Comparison of ENCODE assay signal across 8 cellular contexts in genomic region chr1:151539321-151540020, GRCh38. TPM values are rescaled to one million over a fixed set of nuclear protein-coding genes. Genes with fewer than 3 reads are reported as not detected.
DNase-seq lines count a peak whose midpoint lies in the region; ATAC-seq, FAIRE-seq and TF ChIP-seq lines count a peak whose summit lies in the region.

No MANE protein-coding gene starts in this region.

- no peak for TF ChIP-seq CTCF in A549 (IDR thresholded peaks at IDR 0.05)
- TF ChIP-seq CTCF in GM12875 (IDR thresholded peaks at IDR 0.05; ENCODE audit: borderline replicate concordance, insufficient read depth, low read depth, low read length): no peak
- no peak for TF ChIP-seq CTCF in right lobe of liver (IDR thresholded peaks at IDR 0.05)
- TF ChIP-seq CTCF in stomach (IDR thresholded peaks at IDR 0.05): no peak

- no peaks in the 10 kb centered on the region for H3K9me3 ChIP-seq in A549
- no peaks in the 10 kb centered on the region for H3K9me3 ChIP-seq in right lobe of liver
- no peaks in the 10 kb centered on the region for H3K9me3 ChIP-seq in stomach

- peak overlapping the region in 1 of 2 donors; percentile 41 for H3K27ac Mint-ChIP-seq in T-cell

- 4% methylated on average over 6 of the region's 7 CpGs for WGBS in A549 (ENCODE audit: missing lambda C conversion rate)
- WGBS in right lobe of liver (ENCODE audit: insufficient coverage, low coverage, low lambda C conversion rate, missing lambda C conversion rate): 11% methylated on average over 5 of the region's 7 CpGs
- WGBS in stomach, 5 donors: 10 to 28% (median 16%) methylated on average over 6 to 7 of the region's 7 CpGs

- H3K27ac ChIP-seq in A549 (peak overlapping the region; percentile 79 to 85), right lobe of liver (peak overlapping the region; percentile 63 to 77 (median 70)), stomach (peak overlapping the region; percentile 84 to 93 (median 89))

- ATAC-seq in A549: peak; percentile 53 to 55
- peak; percentile 30 for ATAC-seq in HG02884 (IDR thresholded peaks at IDR 0.05; ENCODE audit: unreplicated experiment)
- ATAC-seq in T-cell (replicated peaks in 1 of 4): peak in 3 of 4 experiments; percentile 8 to 51 (median 39)
- peak; percentile 77 to 84 (median 82) for ATAC-seq in right lobe of liver

- DNase-seq in A549 (ENCODE audit: low read depth in 1 of 2, low spot score in 1 of 2) (peak; percentile 57 to 96), NCI-H1436 (lab: John Stamatoyannopoulos, UW) (peak; percentile 73), T-cell (peak in 11 of 34 experiments; percentile 1 to 39 (median 10)), ecto neural progenitor cell (ENCODE audit: low spot score) (peak; percentile 57), right lobe of liver (peak; percentile 91 to 93 (median 92)), stomach (peak; percentile 95)

- H3K4me3 ChIP-seq in A549: peak overlapping the region; percentile 93
- peak overlapping the region; percentile 75 for H3K4me3 ChIP-seq in GM12875 (ENCODE audit: low read depth, low read length)
- H3K4me3 ChIP-seq in right lobe of liver: peak overlapping the region; percentile 62 to 75 (median 69)
- H3K4me3 ChIP-seq in stomach: peak overlapping the region; percentile 53 to 63 (median 58)

- intact Hi-C loops in right lobe of liver (cut with DNase I): loop anchor here (10.0 kb wide), 2 partner anchors 55 to 95 kb away; no protein-coding TSS in a partner anchor
- intact Hi-C loops in stomach (cut with DNase I; ENCODE audit: low total_unique reads): no loop called here

- no peaks in the 10 kb centered on the region for H3K9me3 Mint-ChIP-seq in T-cell

- H3K27me3 ChIP-seq in right lobe of liver: no peaks in the 10 kb centered on the region
- H3K27me3 ChIP-seq in stomach: no peaks in the 10 kb centered on the region

- peak overlapping the region; percentile 96 for H3K4me2 ChIP-seq in A549

- H3K4me1 Mint-ChIP-seq in T-cell: peaks cover 22 to 29% (median 28%) of the 10 kb centered on the region in 3 donors

- peaks cover 76% of the 10 kb centered on the region for H3K4me1 ChIP-seq in A549
- peaks cover 0 to 19% (median 8%) of the 10 kb centered on the region in 4 donors for H3K4me1 ChIP-seq in right lobe of liver
- H3K4me1 ChIP-seq in stomach: peaks cover 23 to 39% (median 37%) of the 10 kb centered on the region in 4 donors

- CTCF ChIA-PET in A549 (lab: Yijun Ruan, JAX) (interaction anchor here (0.6 to 3.1 kb wide), 10 partner anchors 9 to 297 kb away, joined by 3 to 17 read pairs (median 6); no protein-coding TSS in a partner anchor), T-cell (lab: Charles Lee) (interaction anchor here in 1 of 2 donors (1.3 to 1.4 kb wide), 2 partner anchors 28 to 301 kb away, joined by 3 to 5 read pairs; partner anchors contain the start of genes C2CD4D and CGN)

- H3K4me3 Mint-ChIP-seq in T-cell: peak overlapping the region; percentile 92 to 98 (median 94)

- TF ChIP-seq EP300 in A549 (IDR thresholded peaks at IDR 0.05) (no peak), stomach (IDR thresholded peaks at IDR 0.05) (no peak)

- TF ChIP-seq POLR2A in A549 (IDR thresholded peaks at IDR 0.05; ENCODE audit: low read length) (no peak), right lobe of liver (IDR thresholded peaks at IDR 0.05) (no peak), stomach (IDR thresholded peaks at IDR 0.05) (no peak)

- no peak for FAIRE-seq in A549 (lab: Jason Lieb, UNC)

- H3K27me3 Mint-ChIP-seq in T-cell: peaks cover 7 to 8% of the 10 kb centered on the region in 2 donors

- TF ChIP-seq RAD21 in A549 (conservative IDR thresholded peaks at IDR 0.05 in 1 of 2, IDR thresholded peaks at IDR 0.05 in 1 of 2): no peak

- POLR2A ChIA-PET in A549 (lab: Yijun Ruan, JAX) (interaction anchor here (0.6 to 3.0 kb wide), 16 partner anchors 10 to 235 kb away, joined by 3 to 44 read pairs (median 5); partner anchors contain the start of genes CGN and POGZ), T-cell (lab: Charles Lee) (interaction anchor here (0.5 to 0.8 kb wide), 3 partner anchors 13 to 228 kb away, joined by 3 to 4 read pairs (median 4); no protein-coding TSS in a partner anchor)

- H3K36me3 ChIP-seq in right lobe of liver: peaks cover 0 to 27% (median 10%) of the 10 kb centered on the region in 4 donors
- H3K36me3 ChIP-seq in stomach: peaks cover 4 to 36% (median 28%) of the 10 kb centered on the region in 4 donors

- no peaks in the 10 kb centered on the region for H3K36me3 Mint-ChIP-seq in T-cell

TF ChIP-seq in A549, 52 proteins besides CTCF, POLR2A, EP300 and RAD21:
- TF ChIP-seq MAX (IDR thresholded peaks at IDR 0.05) (peak; percentile 17; the same call in 1 of the 2 replicates), RCOR1 (IDR thresholded peaks at IDR 0.05; ENCODE audit: low read depth, low read length) (no peak), SREBF2 (IDR thresholded peaks at IDR 0.05) (no peak), RNF2 (IDR thresholded peaks at IDR 0.05; ENCODE audit: borderline replicate concordance, low read depth) (no peak), ZFP36 (IDR thresholded peaks at IDR 0.05; ENCODE audit: borderline replicate concordance, partially characterized antibody) (peak; percentile 81), FOSL2 (IDR thresholded peaks at IDR 0.05) (no peak), FOSL2 (CRISPR knock-in tag; IDR thresholded peaks at IDR 0.05) (no peak)
TF ChIP-seq in A549: peak in this region for 2.

RNA-seq across cellular contexts. Expression of gene TUFT1, which starts 0.6 kb away (rescaled TPM):
- 24.5 and 27.5 TPM in 2 replicates for polyA plus RNA-seq in A549 (2011; rRNA removed)
- polyA plus RNA-seq in A549 (2012; cell fraction: cytosol; rRNA removed): 22.2 and 25.7 TPM in 2 replicates
- polyA plus RNA-seq in A549 (2012; cell fraction: nucleus; rRNA removed): 27.5 and 41.8 TPM in 2 replicates
- 21.1 to 31.1 TPM (median 26.7 TPM) in 3 replicates for polyA plus RNA-seq in A549 (2017; fragmentation: RNase III; extraction: RNeasy Plus Mini Kit Qiagen cat#74134 plus additional on column Dnase treatment)
- 13.3 and 24.4 TPM in 2 replicates for polyA minus RNA-seq in A549 (2011; rRNA and poly(A)+ RNA removed)
- total RNA-seq in T-cell: 1 to 10 TPM; 2.8 to 5.5 (median 4.3) TPM
- 1 to 10 TPM; 1.6 to 8.0 (median 3.1) TPM for total RNA-seq in right lobe of liver
- 10 to 100 TPM in 3 of 5 donors, 1 to 10 TPM in 2; 1.2 to 30.4 (median 13.9) TPM for total RNA-seq in stomach
- polyA plus RNA-seq in stomach: 10 to 100 TPM in 2 of 3 donors, 1 to 10 TPM in 1; 9.0 to 15.4 (median 10.8) TPM

RNA-seq across cellular contexts. Expression of gene CGN, which starts 28.3 kb away (rescaled TPM):
- 1.8 and 2.1 TPM in 2 replicates for polyA plus RNA-seq in A549 (2011; rRNA removed)
- polyA plus RNA-seq in A549 (2012; cell fraction: cytosol; rRNA removed): 0.69 and 0.71 TPM in 2 replicates
- polyA plus RNA-seq in A549 (2012; cell fraction: nucleus; rRNA removed): 5.2 and 5.5 TPM in 2 replicates
- 2.3 to 3.0 TPM (median 2.4 TPM) in 3 replicates for polyA plus RNA-seq in A549 (2017; fragmentation: RNase III; extraction: RNeasy Plus Mini Kit Qiagen cat#74134 plus additional on column Dnase treatment)
- polyA minus RNA-seq in A549 (2011; rRNA and poly(A)+ RNA removed): 1.8 and 4.2 TPM in 2 replicates
- 1 to 10 TPM in 1 of 5 donors, under 1 TPM in 4; 0.37 to 1.3 (median 0.59) TPM for total RNA-seq in T-cell
- 10 to 100 TPM; 15.9 to 65.4 (median 38.6) TPM for total RNA-seq in right lobe of liver
- total RNA-seq in stomach: 100 to 1,000 TPM in 3 of 5 donors, 10 to 100 TPM in 2; 21.4 to 137 (median 118) TPM
- 10 to 100 TPM; 14.0 to 22.0 (median 21.2) TPM for polyA plus RNA-seq in stomach

Comparison
In these comparisons a context has a peak if more than half of its experiments do, and no peak if none do; other contexts are left out.
1. ATAC-seq: peak in every context shown above with its lines; median percentile 82 in right lobe of liver; 54 in A549; 39 in T-cell; 30 in HG02884.
2. RNA of gene CGN, which starts 28.3 kb away (total RNA-seq): 21.4 to 137 TPM in stomach and 15.9 to 65.4 TPM in right lobe of liver; 0.37 to 1.3 TPM in T-cell; every median in the first group is over 4 times any median in the second.
3. Peak in every context shown above with its lines, with median percentiles within 50 percentile points of each other: H3K27ac ChIP-seq and H3K4me3 ChIP-seq.